ENCODE assay signal across 23 cellular contexts in the genomic region with DNA sequence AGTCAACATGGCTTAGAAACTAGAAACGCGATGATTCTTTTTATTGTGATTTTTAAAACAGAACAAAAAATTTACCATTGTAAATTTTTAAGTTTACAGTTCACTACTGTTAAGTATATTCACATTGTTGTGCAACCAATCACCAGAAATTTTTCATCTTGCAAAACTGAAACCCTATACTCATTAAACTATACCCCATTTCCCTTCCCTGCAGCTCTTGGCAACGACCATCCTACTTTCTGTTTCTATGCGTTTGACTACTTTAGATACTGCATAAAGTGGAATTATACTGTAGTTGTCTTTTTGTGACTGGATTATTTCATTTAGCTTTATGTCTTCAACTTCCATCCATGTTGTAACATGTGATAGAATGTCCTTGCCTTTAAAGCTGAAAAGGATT.
"Had no signal": no experiment of that assay in that cellular context is flagged by ENCODE, and none has a peak within 500 bp of the region (broad histone marks: within the 10 kb centered on the region; RNA-seq: fewer than 3 reads in every experiment).

No MANE protein-coding gene starts in this region.

- ATAC-seq: activated naive CD4-positive, alpha-beta T cell treated with anti-CD3 and anti-CD28 coated beads, Interleukin-2, amount 50 U/mL, for 72 hours; activated naive CD8-positive, alpha-beta T cell treated with anti-CD3 and anti-CD28 coated beads, Interleukin-2, amount 50 U/mL, for 24 hours; activated T-cell treated with anti-CD3 and anti-CD28 coated beads, Interleukin-2, amount 50 U/mL, for 4 hours had no signal

- H2AFZ ChIP-seq: PC-9 had no signal

- H3K4me3 ChIP-seq: cardiac muscle cell, PC-9 had no signal

- H3K36me3 ChIP-seq: cardiac muscle cell had no signal

- DNase-seq: activated B cell treated with CpG ODN at 0.5 μM for 24 hours; activated CD4-positive, alpha-beta memory T cell treated with anti-CD3 and anti-CD28 coated beads for 36 hours; activated CD4-positive, alpha-beta T cell treated with anti-CD3 and anti-CD28 coated beads, Interleukin-2, amount 10 ng/mL, durations not matched to agents 7 days and 5 days; activated CD8-positive, alpha-beta memory T cell treated with anti-CD3 and anti-CD28 coated beads for 24 hours; activated effector memory CD4-positive, alpha-beta T cell treated with anti-CD3 and anti-CD28 coated beads, Interleukin-2, amount 50 U/mL, for 16 hours; activated naive CD4-positive, alpha-beta T cell treated with Interleukin-2 at 50 U/mL for 16 hours; activated naive CD8-positive, alpha-beta T cell treated with anti-CD3 and anti-CD28 coated beads, Interleukin-2, amount 50 U/mL, for 24 hours; activated T-cell treated with anti-CD3 and anti-CD28 coated beads, Interleukin-2, amount 50 U/mL, for 4 hours; amygdala; Kasumi-1; KBM-7; NCI-H1092 treated with DMSO at 0.1 percent for 48 hours; NCI-H1417 treated with DMSO at 0.1 percent for 48 hours; NCI-H1694; NCI-H2029; NCI-H446; NCI-H524; NCI-H748 treated with DMSO at 0.1 percent for 48 hours; NK-92 treated with Interleukin-12 subunit alpha and Interleukin-12 subunit beta, amount 100 ng/mL, for 24 hours; PC-9; SHP77 treated with DMSO at 0.1 percent for 48 hours had no signal

- H3K4me2 ChIP-seq: PC-9 had no signal

- H3K27ac ChIP-seq: cardiac muscle cell, PC-9 had no signal
